Comparison of ENCODE assay signal across 30 cellular contexts in genomic region chr1:4587721-4588120, GRCh38.
"Had no signal": no experiment of that assay in that cellular context is flagged by ENCODE, and none has a peak within 500 bp of the region (broad histone marks: within the 10 kb centered on the region; RNA-seq: fewer than 3 reads in every experiment).

No MANE protein-coding gene starts in this region.

- H3K36me3 ChIP-seq: adrenal gland, breast epithelium, MG63 had no signal

- H3K9me3 ChIP-seq: adrenal gland, body of pancreas, breast epithelium, MG63 had no signal

- H3K27me3 ChIP-seq: body of pancreas, MG63 had no signal

- H3K27ac ChIP-seq: adrenal gland, body of pancreas, breast epithelium, VCaP had no signal

- H3K4me1 ChIP-seq: adrenal gland, body of pancreas, breast epithelium had no signal

- DNase-seq: activated B cell treated with CpG ODN at 0.5 μM for 24 hours; activated CD4-positive, alpha-beta memory T cell treated with anti-CD3 and anti-CD28 coated beads for 36 hours; activated CD4-positive, alpha-beta T cell treated with anti-CD3 and anti-CD28 coated beads for 4 hours; activated CD4-positive, alpha-beta T cell treated with anti-CD3 and anti-CD28 coated beads, Interleukin-2, amount 50 U/mL, for 1 hour; activated CD4-positive, CD25-positive, alpha-beta regulatory T cell treated with anti-CD3 and anti-CD28 coated beads, Interleukin-2, amount 50 U/mL, for 72 hours; activated CD8-positive, alpha-beta memory T cell treated with anti-CD3 and anti-CD28 coated beads, Interleukin-2, amount 50 U/mL, for 4 hours; activated gamma-delta T cell treated with Interleukin-2 at 50 U/mL for 16 hours; activated naive CD4-positive, alpha-beta T cell treated with anti-CD3 and anti-CD28 coated beads for 36 hours; activated T-cell treated with anti-CD3 and anti-CD28 coated beads for 4 hours; activated T-cell treated with anti-CD3 and anti-CD28 coated beads, Interleukin-2, amount 50 U/mL, for 4 hours; adrenal gland; body of pancreas; Kasumi-1; KG1; MG63; NCI-H1048; NCI-H1417; NCI-H146; NCI-H187; NCI-H2081 treated with DMSO at 0.1 percent for 48 hours; NCI-H2171; NCI-H446 treated with DMSO at 0.1 percent for 48 hours; NCI-H748 treated with DMSO at 0.1 percent for 48 hours; Right ventricle myocardium superior; SW 1271; T-helper 1 cell; T-helper 2 cell; T-helper 9 cell had no signal

- H3K4me3 ChIP-seq: adrenal gland, body of pancreas, breast epithelium, MG63 had no signal
